Comparison of ENCODE assay signal across 8 cellular contexts in genomic region chr15:96333194-96334016, GRCh38. TPM values are rescaled to one million over a fixed set of nuclear protein-coding genes. Genes with fewer than 3 reads are reported as not detected.
A peak's percentile ranks its signal among the peaks of the same experiment; 100 is the strongest.
DNase-seq lines count a peak whose midpoint lies in the region; ATAC-seq and TF ChIP-seq lines count a peak whose summit lies in the region.

No MANE protein-coding gene starts in this region.

- intact Hi-C loops in lower lobe of right lung (cut with DNase I) = no loop called here

- DNase-seq in Daoy (ENCODE audit: low read depth) (peak; percentile 44), NCI-H1092 treated with DMSO at 0.1 percent for 48 hours (lab: John Stamatoyannopoulos, UW) (peak; percentile 33), chondrocyte (ENCODE audit: low spot score) (no peak), lower lobe of right lung (peak; percentile 57), type B pancreatic cell (ENCODE audit: extremely low spot score, unreplicated experiment) (no peak), midbrain (lab: John Stamatoyannopoulos, UW) (no peak)

- H3K9me3 Mint-ChIP-seq in chondrocyte (ENCODE audit: low read depth) (no peaks in the 10 kb centered on the region), type B pancreatic cell (no peaks in the 10 kb centered on the region)

- peak overlapping the region; percentile 90 for H3K27ac ChIP-seq in lower lobe of right lung

- peaks cover 21% of the 10 kb centered on the region for H3K36me3 ChIP-seq in lower lobe of right lung

- H3K4me3 Mint-ChIP-seq in chondrocyte (ENCODE audit: unreplicated experiment) (peak overlapping the region; percentile 92), type B pancreatic cell (peak overlapping the region; percentile 95)

- peak; percentile 4 to 31 for ATAC-seq in lower lobe of right lung
- ATAC-seq in GM19035 (IDR thresholded peaks at IDR 0.05; ENCODE audit: unreplicated experiment) = no peak
- no peak for ATAC-seq in HG03442 (IDR thresholded peaks at IDR 0.05; ENCODE audit: unreplicated experiment)

- H3K9me3 ChIP-seq in lower lobe of right lung = no peaks in the 10 kb centered on the region

- no peaks in the 10 kb centered on the region for H3K27me3 Mint-ChIP-seq in chondrocyte (ENCODE audit: low read depth)
- peaks cover 22% of the 10 kb centered on the region for H3K27me3 Mint-ChIP-seq in type B pancreatic cell

- H3K27me3 ChIP-seq in lower lobe of right lung (ENCODE audit: low read depth) = peaks cover 20% of the 10 kb centered on the region

- peaks cover 64% of the 10 kb centered on the region for H3K36me3 Mint-ChIP-seq in chondrocyte (ENCODE audit: low read depth)
- peaks cover 59% of the 10 kb centered on the region for H3K36me3 Mint-ChIP-seq in type B pancreatic cell

- H3K4me1 Mint-ChIP-seq in chondrocyte (ENCODE audit: low read depth) (peaks cover 39% of the 10 kb centered on the region), type B pancreatic cell (ENCODE audit: unreplicated experiment) (peaks cover 31% of the 10 kb centered on the region)

- peaks cover 6% of the 10 kb centered on the region for H3K4me1 ChIP-seq in lower lobe of right lung

- H3K27ac Mint-ChIP-seq in chondrocyte (ENCODE audit: unreplicated experiment) (peak overlapping the region; percentile 100), type B pancreatic cell (peak overlapping the region; percentile 93)

- TF ChIP-seq CTCF in chondrocyte (IDR thresholded peaks at IDR 0.05) (no peak), lower lobe of right lung (IDR thresholded peaks at IDR 0.05) (no peak), type B pancreatic cell (conservative IDR thresholded peaks at IDR 0.05) (no peak)

- H3K4me3 ChIP-seq in lower lobe of right lung = peak overlapping the region; percentile 71

RNA-seq across cellular contexts. Expression of gene NR2F2, which starts 2.9 kb away (rescaled TPM):
- total RNA-seq in Daoy (2014; rRNA removed; shearing (Covaris generic)) = 12.4 and 14.1 TPM in 2 replicates
- total RNA-seq in chondrocyte (151 to 169 TPM (median 167 TPM) in 3 replicates), lower lobe of right lung (50.6 TPM), type B pancreatic cell (ENCODE audit: low replicate concordance) (135 and 270 TPM in 2 replicates)

Comparison
In these comparisons a context has a peak if more than half of its experiments do, and no peak if none do; other contexts are left out.
1. DNase-seq: peak in Daoy (single experiment), NCI-H1092 treated with DMSO at 0.1 percent for 48 hours (single experiment) and lower lobe of right lung (single experiment); none in chondrocyte (single experiment), type B pancreatic cell (single experiment) and midbrain (single experiment).
2. ATAC-seq: peak in lower lobe of right lung (2 of 2); none in GM19035 (single experiment) and HG03442 (single experiment).